15 cellular contexts compared by ENCODE assay signal in genomic region chr4:176259330-176260090, GRCh38. TPM values are rescaled to one million over a fixed set of nuclear protein-coding genes. Genes with fewer than 3 reads are reported as not detected.
A peak's percentile ranks its signal among the peaks of the same experiment; 100 is the strongest.
DNase-seq lines count a peak whose midpoint lies in the region; ATAC-seq, FAIRE-seq and TF ChIP-seq lines count a peak whose summit lies in the region.
"Had no signal": no experiment of that assay in that cellular context is flagged by ENCODE, and none has a peak within 500 bp of the region (broad histone marks: within the 10 kb centered on the region; RNA-seq: fewer than 3 reads in every experiment).

No MANE protein-coding gene starts in this region.

- H4K20me1 ChIP-seq in GM12878 (ENCODE audit: control insufficient read depth, insufficient read depth): no peaks in the 10 kb centered on the region
- H4K20me1 ChIP-seq: BLaER1 had no signal

- no peak overlapping the region for H2AFZ ChIP-seq in GM12878 (ENCODE audit: control insufficient read depth, low read depth, low read length)

- SMC1A ChIA-PET in GM12878 (lab: Charles Lee; ENCODE audit: uncharacterized antibody, unreplicated experiment): interaction anchor here (1.2 kb wide), 1 partner anchor 52 kb away, joined by 4 read pairs; no protein-coding TSS in a partner anchor

- no peak for TF ChIP-seq RAD21 in GM12878 (IDR thresholded peaks at IDR 0.05; ENCODE audit: insufficient read depth, low read depth, low read length)

- H3K79me2 ChIP-seq in GM12878 (ENCODE audit: control insufficient read depth, insufficient read depth, low read length): no peaks in the 10 kb centered on the region

- H3K9me3 ChIP-seq in GM12878 (replicated peaks; ENCODE audit: control insufficient read depth, insufficient read depth, low read length): no peaks in the 10 kb centered on the region
- H3K9me3 ChIP-seq in lower lobe of right lung: no peaks in the 10 kb centered on the region
- H3K9me3 ChIP-seq: BLaER1 had no signal

- DNase-seq in ACHN (peak; percentile 29), GM12878 (ENCODE audit: low read depth, low spot score) (no peak), iris pigment epithelial cell (ENCODE audit: low read depth) (peak; percentile 85), Kasumi-1 (lab: John Stamatoyannopoulos, UW) (no peak), lower lobe of right lung (no peak)
- DNase-seq: activated CD4-positive, alpha-beta T cell treated with anti-CD3 and anti-CD28 coated beads, Interleukin-2, amount 50 U/mL, for 4 hours; DND-41 had no signal

- H3K27ac ChIP-seq in GM12878 (ENCODE audit: control insufficient read depth, insufficient read depth) (no peak overlapping the region), lower lobe of right lung (no peak overlapping the region)
- H3K27ac ChIP-seq: BLaER1 had no signal

- TF ChIP-seq POLR2A in GM12878 (IDR thresholded peaks at IDR 0.05; ENCODE audit: low read depth, low read length): no peak

- in situ Hi-C loops in ACHN (cut with HindIII; ENCODE audit: low pct_ligation_motif_present, low pct_unique_long_range_greater_than_20kb, low sequenced_read_pairs) (no loop called here), GM12878 (cut with MboI) (no loop called here)

- H3K27me3 ChIP-seq in GM12878 (replicated peaks in 1 of 2; ENCODE audit: control insufficient read depth in 2 of 2, insufficient read depth in 2 of 2, low read length in 1 of 2): no peaks in the 10 kb centered on the region
- no peaks in the 10 kb centered on the region for H3K27me3 ChIP-seq in lower lobe of right lung (ENCODE audit: low read depth)
- H3K27me3 ChIP-seq: BLaER1 had no signal

- no TSS peak for BruUV-seq in GM12878 (replicated peaks; lab: Mats Ljungman, UMichigan)

- intact Hi-C loops in GM12878 (cut with micrococcal nuclease; ENCODE audit: unreplicated experiment): no loop called here
- intact Hi-C loops in lower lobe of right lung (cut with DNase I): no loop called here

- FAIRE-seq in GM12878 (lab: Jason Lieb, UNC): no peak
- FAIRE-seq: islet of Langerhans had no signal

- 40% methylated on average over 5 of the region's 5 CpGs for WGBS in GM12878 (ENCODE audit: insufficient coverage, insufficient replicate concordance, low lambda C conversion rate, missing lambda C conversion rate)

- POLR2A ChIA-PET in GM12878 (lab: Charles Lee): no interaction called here

- H3K36me3 ChIP-seq in GM12878 (ENCODE audit: control insufficient read depth in 2 of 2, insufficient read depth in 2 of 2, low read length in 1 of 2) (no peaks in the 10 kb centered on the region), lower lobe of right lung (no peaks in the 10 kb centered on the region)
- H3K36me3 ChIP-seq: BLaER1 had no signal

- CTCF ChIA-PET in GM12878 (lab: Yijun Ruan, JAX): no interaction called here

- no peak for TF ChIP-seq EP300 in GM12878 (IDR thresholded peaks at IDR 0.05; ENCODE audit: borderline replicate concordance in 1 of 2, control insufficient read depth in 1 of 2, low read depth in 2 of 2, low read length in 2 of 2)

- H3K9ac ChIP-seq in GM12878 (ENCODE audit: control insufficient read depth, insufficient read depth, low read length): no peak overlapping the region
- H3K9ac ChIP-seq: BLaER1 had no signal

- no peak overlapping the region for H3K4me3 ChIP-seq in GM12878
- H3K4me3 ChIP-seq in lower lobe of right lung: no peak overlapping the region
- H3K4me3 ChIP-seq: BLaER1 had no signal

- peak; percentile 53 for ATAC-seq in HG02938 (IDR thresholded peaks at IDR 0.05; ENCODE audit: unreplicated experiment)
- ATAC-seq in GM12878: peak; percentile 51
- no peak for ATAC-seq in GM18502 (IDR thresholded peaks at IDR 0.05; ENCODE audit: poor library complexity, unreplicated experiment)
- no peak for ATAC-seq in lower lobe of right lung
- ATAC-seq in HG02884 (IDR thresholded peaks at IDR 0.05; ENCODE audit: unreplicated experiment): no peak
- ATAC-seq: activated T-helper 17 cell treated with anti-CD3 and anti-CD28 coated beads, Interleukin-2, amount 50 U/mL, for 72 hours; natural killer cell treated with Interleukin-12 subunit alpha and Interleukin-12 subunit beta and Interleukin-15 and Interleukin-18, amount 100 ng/mL, for 72 hours had no signal

- no peaks in the 10 kb centered on the region for H3K4me1 ChIP-seq in GM12878 (ENCODE audit: control insufficient read depth, insufficient read depth, low read length)
- no peaks in the 10 kb centered on the region for H3K4me1 ChIP-seq in lower lobe of right lung
- H3K4me1 ChIP-seq: BLaER1 had no signal

- TF ChIP-seq CTCF in GM12878 (IDR thresholded peaks at IDR 0.05 in 2 of 3, conservative IDR thresholded peaks at IDR 0.05 in 1 of 3; ENCODE audit: control insufficient read depth in 2 of 3, extremely low read depth in 1 of 3, insufficient read depth in 1 of 3, low read depth in 3 of 3, low read length in 3 of 3): no peak
- TF ChIP-seq CTCF in lower lobe of right lung (IDR thresholded peaks at IDR 0.05): no peak

- RAD21 ChIA-PET in GM12878 (lab: Charles Lee; ENCODE audit: unreplicated experiment): no interaction called here

- no peak overlapping the region for H3K4me2 ChIP-seq in GM12878 (ENCODE audit: control insufficient read depth, insufficient read depth)
- H3K4me2 ChIP-seq: BLaER1 had no signal

TF ChIP-seq in GM12878, 131 proteins besides CTCF, POLR2A, EP300 and RAD21:
- TF ChIP-seq NR2C1 (IDR thresholded peaks at IDR 0.05) (no peak), YBX1 (IDR thresholded peaks at IDR 0.05) (no peak), SREBF2 (IDR thresholded peaks at IDR 0.05; ENCODE audit: low read length) (no peak)
TF ChIP-seq in GM12878: peak in this region for 0.

RNA-seq across cellular contexts. Expression of gene ASB5, which starts 9.5 kb away (rescaled TPM):
- total RNA-seq in GM12878 (2013; cell fraction: nucleolus; rRNA removed): not detected in 2 replicates
- total RNA-seq in GM12878 (2014; rRNA removed) (not detected in 2 replicates), GM12878 (2014; rRNA removed; fragmentation: Illumina TruSeq; extraction: Trizol) (not detected in 2 replicates), GM12878 (2021) (not detected in 2 replicates), lower lobe of right lung (not detected)
- polyA plus RNA-seq in GM12878 (2011; ENCODE audit: low read depth): not detected
- polyA plus RNA-seq in GM12878 (2011; rRNA removed) (not detected in 2 replicates), GM12878 (2014; fragmentation: Illumina TruSeq; extraction: Trizol) (not detected in 2 replicates), GM12878 (2014; fragmentation: Nextera tagmentation; extraction: Ambion mirVana) (not detected), GM12878 (2014; rRNA removed) (0.03 TPM in 1 of 2 replicates, not detected in the other), GM12878 (2016; fragmentation: Nextera tagmentation; extraction: Ambion mirVana) (not detected)
- not detected in 2 replicates for polyA plus RNA-seq in GM12878 (2011; cell fraction: cytosol; rRNA removed)
- not detected in 2 replicates for polyA plus RNA-seq in GM12878 (2011; cell fraction: nucleus; rRNA removed)
- not detected in 2 replicates for polyA plus RNA-seq in GM12878 (2012)
- polyA minus RNA-seq in GM12878 (2011; rRNA and poly(A)+ RNA removed): not detected in 2 replicates
- not detected in 2 replicates for polyA minus RNA-seq in GM12878 (2011; cell fraction: cytosol; rRNA and poly(A)+ RNA removed)
- polyA minus RNA-seq in GM12878 (2011; cell fraction: nucleus; rRNA and poly(A)+ RNA removed): not detected in 2 replicates
- total RNA-seq: activated T-helper 17 cell treated with anti-CD3 and anti-CD28 coated beads, Interleukin-2, amount 50 U/mL, for 72 hours; epithelial cell of proximal tubule; natural killer cell treated with Interleukin-12 subunit alpha and Interleukin-12 subunit beta and Interleukin-15 and Interleukin-18, amount 100 ng/mL, for 72 hours had no signal

Comparison
In these comparisons a context has a peak if more than half of its experiments do, and no peak if none do; other contexts are left out.
1. DNase-seq: peak in ACHN (single experiment) and iris pigment epithelial cell (single experiment); none in GM12878 (single experiment), Kasumi-1 (0 of 2) and lower lobe of right lung (single experiment).
2. ATAC-seq: peak in HG02938 (single experiment) and GM12878 (single experiment); none in GM18502 (single experiment), lower lobe of right lung (0 of 2) and HG02884 (single experiment).